3 cellular contexts compared by ENCODE assay signal in the genomic region with DNA sequence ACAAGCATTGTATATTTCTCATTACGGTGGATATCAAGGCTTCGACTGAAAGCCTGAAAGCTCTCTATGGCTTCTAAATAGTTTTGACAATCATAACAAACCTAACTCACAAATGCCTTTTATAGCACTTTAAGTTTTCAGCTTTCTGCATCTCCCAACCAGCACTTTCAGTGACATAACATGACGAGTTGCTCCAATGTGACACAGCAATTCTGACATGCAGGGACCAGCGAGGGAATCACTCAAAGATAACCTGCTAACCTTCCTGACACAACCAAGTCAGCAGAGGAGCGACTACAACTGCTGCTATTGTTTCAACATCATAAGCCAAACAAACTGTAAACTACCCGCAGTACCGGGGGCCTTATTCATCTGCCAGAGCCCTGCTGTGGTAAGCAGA.
"Had no signal": no experiment of that assay in that cellular context is flagged by ENCODE, and none has a peak within 500 bp of the region (broad histone marks: within the 10 kb centered on the region; RNA-seq: fewer than 3 reads in every experiment).

No MANE protein-coding gene starts in this region.

- DNase-seq: GDM1, GF-D8 had no signal

- H3K4me3 ChIP-seq: GM12878 had no signal

- ATAC-seq: GM12878 had no signal
